In genomic region chr4:49287893-49288292, GRCh38 we compare ENCODE assay signal across 8 cellular contexts.
DNase-seq lines count a peak whose midpoint lies in the region; ATAC-seq and TF ChIP-seq lines count a peak whose summit lies in the region.
"Not testable (repeated sequence)": the region's sequence is repeated elsewhere in the genome, so short reads cannot be mapped to it uniquely, and the experiment has no call there.

No MANE protein-coding gene starts in this region.

- H3K27me3 ChIP-seq in endodermal cell (ENCODE audit: control insufficient read depth, insufficient read depth, low read length, poor library complexity, severe bottlenecking): not testable (repeated sequence)

- H3K4me1 ChIP-seq in endodermal cell (ENCODE audit: control insufficient read depth, insufficient read depth, low read length): not testable (repeated sequence)

- CTCF ChIA-PET in activated CD8-positive, alpha-beta T cell treated with anti-CD3 and anti-CD28 coated beads, Interleukin-2, amount 10 ng/mL, durations not matched to agents 7 days and 5 days (lab: Charles Lee): not testable (repeated sequence)

- H3K4me3 ChIP-seq in NB4 (ENCODE audit: low read depth, low read length); endodermal cell (ENCODE audit: low read length): not testable (repeated sequence)

- not testable (repeated sequence) for ATAC-seq in activated CD8-positive, alpha-beta T cell treated with anti-CD3 and anti-CD28 coated beads, Interleukin-2, amount 10 ng/mL, durations not matched to agents 7 days and 5 days

- 87 to 92% methylated on average over 15 to 16 of the region's 17 CpGs for WGBS in endodermal cell (ENCODE audit: insufficient coverage in 1 of 2, insufficient read length in 1 of 2), 2 experiments

- TF ChIP-seq POLR2A in NB4 (IDR thresholded peaks at IDR 0.05; ENCODE audit: extremely low read depth, insufficient read length): not testable (repeated sequence)

- not testable (repeated sequence) for H3K9ac ChIP-seq in endodermal cell (ENCODE audit: extremely low read depth, low read length, poor library complexity, severe bottlenecking)

- H3K9me3 Mint-ChIP-seq in CD14-positive monocyte (peaks cover 18 to 32% (median 23%) of the 10 kb centered on the region in 7 donors), endodermal cell (peaks cover 29% of the 10 kb centered on the region), nephron progenitor cell (peaks cover 37% of the 10 kb centered on the region)
- peaks cover 17% of the 10 kb centered on the region for H3K9me3 Mint-ChIP-seq in activated CD8-positive, alpha-beta T cell treated with anti-CD3 and anti-CD28 coated beads, Interleukin-2, amount 10 ng/mL, durations not matched to agents 7 days and 5 days (ENCODE audit: insufficient read depth)

- not testable (repeated sequence) for H3K27me3 Mint-ChIP-seq in CD14-positive monocyte (ENCODE audit: low read depth in 3 of 3); activated CD8-positive, alpha-beta T cell treated with anti-CD3 and anti-CD28 coated beads, Interleukin-2, amount 10 ng/mL, durations not matched to agents 7 days and 5 days (ENCODE audit: low read depth); endodermal cell (ENCODE audit: insufficient read depth); nephron progenitor cell (ENCODE audit: low read depth, poor library complexity)

- DNase-seq in CD14-positive monocyte (ENCODE audit: low spot score) (peak; percentile 58), GM13977 (ENCODE audit: low spot score) (peak; percentile 68), NB4 (ENCODE audit: low read depth) (peak; percentile 17), endodermal cell (peak; percentile 22), inferior parietal cortex (ENCODE audit: extremely low spot score) (peak; percentile 1), nephron progenitor cell (peak; percentile 6), ureter (ENCODE audit: low spot score) (peak; percentile 80)
- peak; percentile 20 for DNase-seq in activated CD8-positive, alpha-beta T cell treated with anti-CD3 and anti-CD28 coated beads, Interleukin-2, amount 10 ng/mL, durations not matched to agents 7 days and 5 days

- peaks cover 22% of the 10 kb centered on the region for H3K9me3 ChIP-seq in endodermal cell (ENCODE audit: control insufficient read depth, low read length)

- not testable (repeated sequence) for H3K4me3 Mint-ChIP-seq in CD14-positive monocyte; activated CD8-positive, alpha-beta T cell treated with anti-CD3 and anti-CD28 coated beads, Interleukin-2, amount 10 ng/mL, durations not matched to agents 7 days and 5 days; endodermal cell; nephron progenitor cell

- POLR2A ChIA-PET in activated CD8-positive, alpha-beta T cell treated with anti-CD3 and anti-CD28 coated beads, Interleukin-2, amount 10 ng/mL, durations not matched to agents 7 days and 5 days (lab: Charles Lee): not testable (repeated sequence)

- H3K36me3 ChIP-seq in endodermal cell (ENCODE audit: control insufficient read depth, insufficient read depth, low read length): not testable (repeated sequence)

- intact Hi-C loops in CD14-positive monocyte (cut with micrococcal nuclease): not testable (repeated sequence)

- TF ChIP-seq CTCF in CD14-positive monocyte (IDR thresholded peaks at IDR 0.05); GM13977 (IDR thresholded peaks at IDR 0.05; ENCODE audit: extremely low read depth, insufficient read depth, missing control alignments); NB4 (IDR thresholded peaks at IDR 0.05; ENCODE audit: low read depth, low read length); endodermal cell (conservative IDR thresholded peaks at IDR 0.05); nephron progenitor cell (IDR thresholded peaks at IDR 0.05): not testable (repeated sequence)

- not testable (repeated sequence) for H3K36me3 Mint-ChIP-seq in CD14-positive monocyte; activated CD8-positive, alpha-beta T cell treated with anti-CD3 and anti-CD28 coated beads, Interleukin-2, amount 10 ng/mL, durations not matched to agents 7 days and 5 days (ENCODE audit: low read depth); endodermal cell (ENCODE audit: low read depth); nephron progenitor cell (ENCODE audit: low read depth)

- not testable (repeated sequence) for H3K4me1 Mint-ChIP-seq in CD14-positive monocyte; activated CD8-positive, alpha-beta T cell treated with anti-CD3 and anti-CD28 coated beads, Interleukin-2, amount 10 ng/mL, durations not matched to agents 7 days and 5 days (ENCODE audit: low read depth); endodermal cell; nephron progenitor cell

- peak overlapping the region in 1 of 7 donors; percentile 2 for H3K27ac Mint-ChIP-seq in CD14-positive monocyte
- H3K27ac Mint-ChIP-seq in activated CD8-positive, alpha-beta T cell treated with anti-CD3 and anti-CD28 coated beads, Interleukin-2, amount 10 ng/mL, durations not matched to agents 7 days and 5 days; endodermal cell; nephron progenitor cell: not testable (repeated sequence)

- not testable (repeated sequence) for H3K27ac ChIP-seq in endodermal cell (ENCODE audit: low read depth, low read length)

- in situ Hi-C loops in GM13977 (cut with MboI; ENCODE audit: low pct_unique_long_range_greater_than_20kb, low sequenced_read_pairs, unreplicated experiment): not testable (repeated sequence)

Comparison
In these comparisons a context has a peak if more than half of its experiments do, and no peak if none do; other contexts are left out.
1. DNase-seq: peak in every context shown above with its lines; median percentile 80 in ureter; 68 in GM13977; 58 in CD14-positive monocyte; 22 in endodermal cell; 20 in activated CD8-positive, alpha-beta T cell treated with anti-CD3 and anti-CD28 coated beads, Interleukin-2, amount 10 ng/mL, durations not matched to agents 7 days and 5 days; 17 in NB4; 6 in nephron progenitor cell; 1 in inferior parietal cortex.